Comparison of ENCODE assay signal across 8 cellular contexts in genomic region chr17:82236142-82236971, GRCh38. TPM values are rescaled to one million over a fixed set of nuclear protein-coding genes. Genes with fewer than 3 reads are reported as not detected.
DNase-seq lines count a peak whose midpoint lies in the region; ATAC-seq and TF ChIP-seq lines count a peak whose summit lies in the region.

No MANE protein-coding gene starts in this region.

- H3K4me3 ChIP-seq in AG09309 (ENCODE audit: control insufficient read depth, low read depth, low read length) (no peak overlapping the region), HCT116 (replicated peaks in 1 of 2; ENCODE audit: low read depth in 1 of 2, low read length in 2 of 2) (no peak overlapping the region), foreskin fibroblast (ENCODE audit: low read depth in 1 of 2, low read length in 2 of 2) (no peak overlapping the region)

- no peak for TF ChIP-seq POLR2A in HCT116 (IDR thresholded peaks at IDR 0.05; ENCODE audit: borderline replicate concordance, extremely low read depth, insufficient read depth, insufficient read length)

- H3K9me3 ChIP-seq in HCT116 (ENCODE audit: control insufficient read depth in 1 of 2, insufficient read depth in 1 of 2, low read depth in 1 of 2, low read length in 2 of 2): no peaks in the 10 kb centered on the region

- H3K4me1 ChIP-seq in HCT116 (ENCODE audit: control insufficient read depth in 1 of 2, insufficient read depth in 2 of 2, low read length in 2 of 2): peaks cover 50 to 95% of the 10 kb centered on the region in 2 experiments

- H3K9ac ChIP-seq in HCT116 (ENCODE audit: low read length): peak overlapping the region; percentile 28; the same call in 1 of the 2 replicates

- CTCF ChIA-PET in HCT116 (lab: Charles Lee): interaction anchor here (1.2 to 2.5 kb wide), 5 partner anchors 10 to 206 kb away, joined by 3 to 14 read pairs (median 6); partner anchors contain the start of gene RAC3

- H4K20me1 ChIP-seq in HCT116 (ENCODE audit: insufficient read depth): peaks cover 36% of the 10 kb centered on the region; the same call in 1 of the 2 replicates

- RAD21 ChIA-PET in HCT116 (lab: Charles Lee; ENCODE audit: low non-redundant PET in 1 of 2, low total read pairs in 2 of 2, uncharacterized antibody in 2 of 2, unreplicated experiment in 2 of 2): no interaction called here

- H3K27me3 ChIP-seq in HCT116 (ENCODE audit: insufficient read depth, low read length): no peaks in the 10 kb centered on the region

- H3K36me3 ChIP-seq in HCT116 (ENCODE audit: control insufficient read depth in 1 of 2, insufficient read depth in 2 of 2, low read length in 2 of 2): peaks cover 26 to 65% of the 10 kb centered on the region in 2 experiments; a peak in 3 of 4 replicates

- no peak for TF ChIP-seq RAD21 in HCT116 (IDR thresholded peaks at IDR 0.05; ENCODE audit: low read depth)

- intact Hi-C loops in HCT116 (cut with micrococcal nuclease): no loop called here
- intact Hi-C loops in posterior cingulate gyrus (cut with DNase I): loop anchor here (5.0 kb wide), 1 partner anchor 86 kb away; no protein-coding TSS in a partner anchor

- no peaks in the 10 kb centered on the region for H3K9me2 ChIP-seq in HCT116 (ENCODE audit: insufficient read depth)

- H3K27ac ChIP-seq in HCT116 (ENCODE audit: low read depth, low read length): peak overlapping the region; percentile 62

- H3K79me2 ChIP-seq in HCT116 (ENCODE audit: insufficient read depth, low read length): peaks cover 81% of the 10 kb centered on the region

- H2AFZ ChIP-seq in HCT116 (ENCODE audit: low read depth, low read length, poor library complexity, severe bottlenecking): no peak overlapping the region

- DNase-seq in AG09309 (ENCODE audit: low read depth): no peak
- DNase-seq in HCT116 (ENCODE audit: low read depth, low spot score): no peak
- peak; percentile 56 for DNase-seq in RKO (ENCODE audit: low spot score)
- peak; percentile 60 for DNase-seq in activated gamma-delta T cell treated with Interleukin-2 at 50 U/mL for 16 hours
- peak in 1 of 2 donors; percentile 72 for DNase-seq in foreskin fibroblast
- DNase-seq in posterior cingulate gyrus: peak in 6 of 10 donors; percentile 63 to 95 (median 76)
- no peak for DNase-seq in putamen (ENCODE audit: low spot score)
- no peak for DNase-seq in LoVo (ENCODE audit: low spot score)

- no TSS peak for BruUV-seq in HCT116 (replicated peaks; lab: Mats Ljungman, UMichigan)

- POLR2A ChIA-PET in HCT116 (lab: Charles Lee): interaction anchor here (0.9 to 1.9 kb wide), 2 partner anchors 56 to 96 kb away, joined by 4 read pairs; no protein-coding TSS in a partner anchor

- peak; percentile 44 for ATAC-seq in HCT116

- TF ChIP-seq CTCF in AG09309 (IDR thresholded peaks at IDR 0.05; ENCODE audit: control insufficient read depth, insufficient read depth, low read depth, low read length, missing control alignments) (peak; percentile 70), HCT116 (IDR thresholded peaks at IDR 0.05 in 2 of 3, conservative IDR thresholded peaks at IDR 0.05 in 1 of 3; ENCODE audit: borderline replicate concordance in 1 of 3, insufficient read depth in 1 of 3, low read depth in 2 of 3, low read length in 2 of 3) (peak in 2 of 3 experiments; percentile 97 to 98; a peak in 4 of 6 replicates), foreskin fibroblast (IDR thresholded peaks at IDR 0.05; ENCODE audit: low read depth, low read length) (peak; percentile 76)

- no peak overlapping the region; the same call in 1 of the 2 replicates for H3K4me2 ChIP-seq in HCT116 (ENCODE audit: low read length)

TF ChIP-seq in HCT116, 20 proteins besides CTCF, POLR2A, EP300 and RAD21:
- TF ChIP-seq YY1 (IDR thresholded peaks at IDR 0.05; ENCODE audit: extremely low read depth, insufficient replicate concordance, low read depth, low read length) (no peak), POLR2AphosphoS5 (IDR thresholded peaks at IDR 0.05; ENCODE audit: low read depth, low read length) (no peak; the same call in 1 of the 2 replicates), EGR1 (IDR thresholded peaks at IDR 0.05; ENCODE audit: low read depth) (no peak), EZH2phosphoT487 (IDR thresholded peaks at IDR 0.05; ENCODE audit: borderline replicate concordance) (no peak), ELF1 (IDR thresholded peaks at IDR 0.05; ENCODE audit: borderline replicate concordance, low read depth) (no peak), SIN3A (IDR thresholded peaks at IDR 0.05; ENCODE audit: low read depth) (no peak), ZNF274 (IDR thresholded peaks at IDR 0.05; ENCODE audit: low read depth, low read length) (no peak), CEBPB (IDR thresholded peaks at IDR 0.05; ENCODE audit: low read depth) (no peak), SP1 (IDR thresholded peaks at IDR 0.05; ENCODE audit: low read depth) (no peak), EZH2 (IDR thresholded peaks at IDR 0.05) (no peak)

RNA-seq across cellular contexts. Expression of gene SLC16A3, which starts 7.5 kb away (rescaled TPM):
- 445 TPM for total RNA-seq in HCT116 (2021; ENCODE audit: unreplicated experiment)
- 422 and 492 TPM in 2 replicates for polyA plus RNA-seq in HCT116 (2012)

RNA-seq across cellular contexts. Expression of gene CCDC57, which starts 23.7 kb away (rescaled TPM):
- total RNA-seq in HCT116 (2021; ENCODE audit: unreplicated experiment): 143 TPM
- polyA plus RNA-seq in HCT116 (2012): 99.2 and 103 TPM in 2 replicates

RNA-seq across cellular contexts. Expression of gene CSNK1D, which starts 37.1 kb away (rescaled TPM):
- total RNA-seq in HCT116 (2021; ENCODE audit: unreplicated experiment): 176 TPM
- 184 and 197 TPM in 2 replicates for polyA plus RNA-seq in HCT116 (2012)

Comparison
In these comparisons a context has a peak if more than half of its experiments do, and no peak if none do; other contexts are left out.
1. DNase-seq: peak in RKO (single experiment), activated gamma-delta T cell treated with Interleukin-2 at 50 U/mL for 16 hours (single experiment) and posterior cingulate gyrus (6 of 10); none in AG09309 (single experiment), HCT116 (single experiment), putamen (single experiment) and LoVo (single experiment).
2. Peak in every context shown above with its lines, with median percentiles within 50 percentile points of each other: CTCF ChIP-seq.